ENCODE assay signal across 8 cellular contexts in the genomic region with DNA sequence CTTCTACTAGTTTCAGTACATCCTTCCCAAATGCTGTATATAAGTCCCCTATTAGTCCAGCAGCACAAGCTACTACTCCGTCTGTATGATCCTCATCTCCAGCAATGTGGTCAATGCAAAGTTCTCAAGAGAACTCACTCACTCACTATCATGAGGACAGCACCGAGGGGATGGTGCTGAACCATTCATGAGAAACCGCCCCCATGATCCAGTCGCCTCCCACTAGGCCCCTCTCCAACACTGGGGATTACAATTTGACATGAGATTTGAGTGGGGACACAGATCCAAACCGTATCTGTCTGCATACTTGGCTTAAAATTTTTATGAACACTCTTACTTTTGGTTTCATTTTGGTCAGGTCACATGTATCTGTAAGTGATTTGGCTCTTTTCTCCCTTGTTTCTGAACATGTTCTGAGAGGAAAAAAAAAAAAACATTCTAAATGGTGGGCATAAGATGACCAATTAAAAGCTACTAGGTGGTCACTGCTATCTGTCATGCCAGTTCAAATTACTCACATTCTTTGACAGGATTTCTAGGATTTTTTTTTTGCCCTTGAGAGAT.
DNase-seq lines count a peak whose midpoint lies in the region; ATAC-seq and TF ChIP-seq lines count a peak whose summit lies in the region.

No MANE protein-coding gene starts in this region.

- H3K9ac ChIP-seq in PC-3 (ENCODE audit: low read length) = no peak overlapping the region

- peak overlapping the region; percentile 19; the same call in 1 of the 2 replicates for H3K4me2 ChIP-seq in PC-3 (ENCODE audit: low read length)

- DNase-seq in EL (peak; percentile 32), PC-3 (no peak), dorsolateral prefrontal cortex (no peak), pons (ENCODE audit: low spot score) (peak; percentile 13), SHP77 treated with DMSO at 0.1 percent for 48 hours (lab: John Stamatoyannopoulos, UW) (no peak)

- intact Hi-C loops in PC-3 (cut with micrococcal nuclease) = no loop called here
- intact Hi-C loops in dorsolateral prefrontal cortex (cut with DNase I) = no loop called here

- TF ChIP-seq CTCF in PC-3 (conservative IDR thresholded peaks at IDR 0.05; ENCODE audit: low read depth, low read length) (no peak), dorsolateral prefrontal cortex (IDR thresholded peaks at IDR 0.05 in 54 of 56, conservative IDR thresholded peaks at IDR 0.05 in 2 of 56; ENCODE audit: low read depth in 1 of 56, partially characterized antibody in 56 of 56) (no peak)

- H3K27ac ChIP-seq in PC-3 (ENCODE audit: low read length) (no peak overlapping the region), dorsolateral prefrontal cortex (no peak overlapping the region)

- H2AFZ ChIP-seq in PC-3 (ENCODE audit: low read length) = no peak overlapping the region

- no peaks in the 10 kb centered on the region for H3K4me1 ChIP-seq in PC-3 (ENCODE audit: insufficient read depth, low read length)

- no peak overlapping the region for H3K4me3 ChIP-seq in PC-3 (ENCODE audit: low read length)
- H3K4me3 ChIP-seq in dorsolateral prefrontal cortex = peak overlapping the region in 35 of 59 donors; percentile 1 to 53 (median 26)

- CTCF ChIA-PET in PC-3 (lab: Charles Lee) = no interaction called here

- H4K20me1 ChIP-seq in PC-3 (ENCODE audit: low read length) = no peaks in the 10 kb centered on the region

- H3K27me3 ChIP-seq in PC-3 (ENCODE audit: low read length) (no peaks in the 10 kb centered on the region), dorsolateral prefrontal cortex (no peaks in the 10 kb centered on the region)

- H3K9me2 ChIP-seq in PC-3 (replicated peaks; ENCODE audit: low read length) = no peaks in the 10 kb centered on the region

- H3K9me3 ChIP-seq in PC-3 (ENCODE audit: low read length) = peaks cover 8% of the 10 kb centered on the region; the same call in 1 of the 2 replicates

- POLR2A ChIA-PET in PC-3 (lab: Charles Lee; ENCODE audit: unreplicated experiment) = no interaction called here

- no peaks in the 10 kb centered on the region for H3F3A ChIP-seq in PC-3 (ENCODE audit: low read length, unreplicated experiment)

- H3K79me2 ChIP-seq in PC-3 (ENCODE audit: low read length) = no peaks in the 10 kb centered on the region

- no peak for TF ChIP-seq POLR2A in GM18505 (IDR thresholded peaks at IDR 0.05; ENCODE audit: borderline replicate concordance, extremely low read depth, insufficient read depth, insufficient read length)

- no TSS peak for BruUV-seq in PC-3 (replicated peaks; lab: Mats Ljungman, UMichigan)

- H3K36me3 ChIP-seq in PC-3 (ENCODE audit: low read depth, low read length) = no peaks in the 10 kb centered on the region

- ATAC-seq in PC-3 (no peak), HG03439 (IDR thresholded peaks at IDR 0.05; ENCODE audit: unreplicated experiment) (no peak), GM18505 (IDR thresholded peaks at IDR 0.05; ENCODE audit: unreplicated experiment) (no peak), GM21529 (IDR thresholded peaks at IDR 0.05; ENCODE audit: unreplicated experiment) (no peak)

Comparison
In these comparisons a context has a peak if more than half of its experiments do, and no peak if none do; other contexts are left out.
1. DNase-seq: peak in EL (single experiment) and pons (single experiment); none in PC-3 (single experiment), dorsolateral prefrontal cortex (0 of 10) and SHP77 treated with DMSO at 0.1 percent for 48 hours (single experiment).